Comparison of ENCODE assay signal across 28 cellular contexts in genomic region chr18:273525-273924, GRCh38. TPM values are rescaled to one million over a fixed set of nuclear protein-coding genes. Genes with fewer than 3 reads are reported as not detected.
DNase-seq lines count a peak whose midpoint lies in the region; ATAC-seq, FAIRE-seq and TF ChIP-seq lines count a peak whose summit lies in the region.
"Had no signal": no experiment of that assay in that cellular context is flagged by ENCODE, and none has a peak within 500 bp of the region (broad histone marks: within the 10 kb centered on the region; RNA-seq: fewer than 3 reads in every experiment).

No MANE protein-coding gene starts in this region.

- H3K36me3 ChIP-seq in HepG2 (replicated peaks in 1 of 2; ENCODE audit: control insufficient read depth in 1 of 2, insufficient read depth in 2 of 2, low read length in 2 of 2), result no peaks in the 10 kb centered on the region
- no peaks in the 10 kb centered on the region for H3K36me3 ChIP-seq in right lobe of liver
- H3K36me3 ChIP-seq in K562 (ENCODE audit: control insufficient read depth, insufficient read depth, low read length), result no peaks in the 10 kb centered on the region
- no peaks in the 10 kb centered on the region for H3K36me3 ChIP-seq in psoas muscle (ENCODE audit: insufficient read depth in 1 of 2, low read depth in 1 of 2)
- H3K36me3 ChIP-seq: BLaER1 had no signal

- in situ Hi-C loops in HepG2 (cut with HindIII; ENCODE audit: extremely low pct_ligation_motif_present, low pct_unique_long_range_greater_than_20kb), result loop anchor here (10.0 kb wide), 1 partner anchor 341 kb away; no protein-coding TSS in a partner anchor
- in situ Hi-C loops in K562 (cut with MboI), result no loop called here

- no peak for TF ChIP-seq CTCF in HepG2 (CRISPR knock-in tag; IDR thresholded peaks at IDR 0.05)
- TF ChIP-seq CTCF in right lobe of liver (IDR thresholded peaks at IDR 0.05), result no peak
- TF ChIP-seq CTCF in K562 (IDR thresholded peaks at IDR 0.05 in 2 of 3, conservative IDR thresholded peaks at IDR 0.05 in 1 of 3; ENCODE audit: insufficient read depth in 2 of 3, low read depth in 1 of 3, low read length in 3 of 3), result no peak
- TF ChIP-seq CTCF in psoas muscle (IDR thresholded peaks at IDR 0.05), result no peak

- ATAC-seq in activated T-cell treated with anti-CD3 and anti-CD28 coated beads, Interleukin-2, amount 50 U/mL, for 72 hours (replicated peaks in 1 of 2), result no peak
- no peak for ATAC-seq in HepG2
- no peak for ATAC-seq in right lobe of liver
- ATAC-seq in K562, result no peak
- ATAC-seq in stimulated activated effector memory CD8-positive, alpha-beta T cell treated with anti-CD3 and anti-CD28 coated beads, Interleukin-12 subunit alpha, Interleukin-12 subunit beta, amount 100 ng/mL, for 72 hours, result no peak
- ATAC-seq in psoas muscle, result no peak
- ATAC-seq: A549, GM12878 had no signal

- no peaks in the 10 kb centered on the region; a peak in 1 of 5 replicates for H3K27me3 ChIP-seq in HepG2 (ENCODE audit: control insufficient read depth in 1 of 2, insufficient read depth in 2 of 2, low read length in 2 of 2)
- H3K27me3 ChIP-seq in right lobe of liver, result no peaks in the 10 kb centered on the region
- H3K27me3 ChIP-seq in K562 (ENCODE audit: control insufficient read depth in 2 of 2, insufficient read depth in 2 of 2, low read length in 2 of 2), result 0 out of 5 replicates have a peak, but pooled peaks cover 0 to under 1% of the 10 kb centered on the region in 2 experiments
- no peaks in the 10 kb centered on the region for H3K27me3 ChIP-seq in psoas muscle (ENCODE audit: insufficient read depth in 3 of 3, low read length in 2 of 3)
- H3K27me3 ChIP-seq: BLaER1 had no signal

- H3K4me2 ChIP-seq in HepG2 (ENCODE audit: low read depth, low read length) (no peak overlapping the region), K562 (ENCODE audit: insufficient read depth, low read length) (no peak overlapping the region)
- H3K4me2 ChIP-seq: A549, BLaER1 had no signal

- FAIRE-seq in HepG2 (lab: Jason Lieb, UNC) (no peak), K562 (lab: Jason Lieb, UNC) (no peak)
- FAIRE-seq: A549, GM12878, GM12892, GM18507 had no signal

- H4K20me1 ChIP-seq in HepG2 (ENCODE audit: insufficient read depth, low read length) (no peaks in the 10 kb centered on the region), K562 (replicated peaks; ENCODE audit: control insufficient read depth, insufficient read depth, low read length) (no peaks in the 10 kb centered on the region)
- H4K20me1 ChIP-seq: BLaER1 had no signal

- peaks cover 16% of the 10 kb centered on the region for H3K4me1 Mint-ChIP-seq in activated T-cell treated with anti-CD3 and anti-CD28 coated beads, Interleukin-2, amount 50 U/mL, for 72 hours (ENCODE audit: low read depth)
- peaks cover 5% of the 10 kb centered on the region for H3K4me1 Mint-ChIP-seq in stimulated activated effector memory CD8-positive, alpha-beta T cell treated with anti-CD3 and anti-CD28 coated beads, Interleukin-12 subunit alpha, Interleukin-12 subunit beta, amount 100 ng/mL, for 72 hours

- BruUV-seq in HepG2 (replicated peaks; lab: Mats Ljungman, UMichigan) (no TSS peak), K562 (replicated peaks; lab: Mats Ljungman, UMichigan) (no TSS peak)

- H3K4me1 ChIP-seq in HepG2 (ENCODE audit: insufficient read depth, low read length) (peaks cover 17% of the 10 kb centered on the region), right lobe of liver (peaks cover 0 to 9% (median 0%) of the 10 kb centered on the region in 4 donors), K562 (replicated peaks in 1 of 2; ENCODE audit: control insufficient read depth in 2 of 2, insufficient read depth in 2 of 2, low read length in 2 of 2) (peaks cover 10 to 28% of the 10 kb centered on the region in 2 experiments), psoas muscle (peaks cover 11% of the 10 kb centered on the region)
- H3K4me1 ChIP-seq: A549 had no signal

- H3K9ac ChIP-seq in HepG2 (ENCODE audit: insufficient read depth, low read depth, low read length), result no peak overlapping the region
- H3K9ac ChIP-seq in K562 (ENCODE audit: insufficient read depth in 1 of 2, low read depth in 2 of 2, low read length in 2 of 2), result peak overlapping the region in 1 of 2 experiments; percentile 31; a peak in 1 of 4 replicates
- H3K9ac ChIP-seq: BLaER1 had no signal

- no peak overlapping the region for H3K4me3 Mint-ChIP-seq in activated T-cell treated with anti-CD3 and anti-CD28 coated beads, Interleukin-2, amount 50 U/mL, for 72 hours
- H3K4me3 Mint-ChIP-seq in stimulated activated effector memory CD8-positive, alpha-beta T cell treated with anti-CD3 and anti-CD28 coated beads, Interleukin-12 subunit alpha, Interleukin-12 subunit beta, amount 100 ng/mL, for 72 hours, result no peak overlapping the region
- H3K4me3 Mint-ChIP-seq: B cell; CD14-positive monocyte; CD4-positive, alpha-beta memory T cell; CD4-positive, CD25-positive, alpha-beta regulatory T cell; CD8-positive, alpha-beta memory T cell had no signal

- no peaks in the 10 kb centered on the region for H3K9me3 Mint-ChIP-seq in activated T-cell treated with anti-CD3 and anti-CD28 coated beads, Interleukin-2, amount 50 U/mL, for 72 hours
- no peaks in the 10 kb centered on the region for H3K9me3 Mint-ChIP-seq in stimulated activated effector memory CD8-positive, alpha-beta T cell treated with anti-CD3 and anti-CD28 coated beads, Interleukin-12 subunit alpha, Interleukin-12 subunit beta, amount 100 ng/mL, for 72 hours

- no peak for TF ChIP-seq RAD21 in HepG2 (CRISPR knock-in tag; IDR thresholded peaks at IDR 0.05)
- no peak for TF ChIP-seq RAD21 in K562 (CRISPR knock-in tag; conservative IDR thresholded peaks at IDR 0.05 in 1 of 2, IDR thresholded peaks at IDR 0.05 in 1 of 2)

- H3K9me3 ChIP-seq in HepG2 (ENCODE audit: low read length), result no peaks in the 10 kb centered on the region
- H3K9me3 ChIP-seq in right lobe of liver, result no peaks in the 10 kb centered on the region
- no peaks in the 10 kb centered on the region for H3K9me3 ChIP-seq in K562 (replicated peaks; ENCODE audit: control insufficient read depth, insufficient read depth, low read depth, low read length)
- H3K9me3 ChIP-seq in psoas muscle, result peaks cover 6% of the 10 kb centered on the region

- WGBS in HepG2 (ENCODE audit: low lambda C conversion rate), result 81% methylated on average over 3 of the region's 3 CpGs
- WGBS in right lobe of liver (ENCODE audit: insufficient coverage, low coverage, low lambda C conversion rate, missing lambda C conversion rate), result 100% methylated on average over 3 of the region's 3 CpGs
- 68% methylated on average over 3 of the region's 3 CpGs for WGBS in K562 (ENCODE audit: insufficient coverage, low coverage, missing lambda C conversion rate)
- 94 to 96% (median 96%) methylated on average over 3 of the region's 3 CpGs for WGBS in psoas muscle, 3 donors

- H3K36me3 Mint-ChIP-seq in activated T-cell treated with anti-CD3 and anti-CD28 coated beads, Interleukin-2, amount 50 U/mL, for 72 hours (ENCODE audit: insufficient read depth in 2 of 2), result peaks cover 0 to 2% of the 10 kb centered on the region in 2 donors
- H3K36me3 Mint-ChIP-seq in stimulated activated effector memory CD8-positive, alpha-beta T cell treated with anti-CD3 and anti-CD28 coated beads, Interleukin-12 subunit alpha, Interleukin-12 subunit beta, amount 100 ng/mL, for 72 hours, result no peaks in the 10 kb centered on the region
- H3K36me3 Mint-ChIP-seq: CD14-positive monocyte; CD4-positive, alpha-beta memory T cell; CD4-positive, CD25-positive, alpha-beta regulatory T cell had no signal

- H3K79me2 ChIP-seq in HepG2 (ENCODE audit: insufficient read depth, low read length) (peaks cover 5% of the 10 kb centered on the region), K562 (ENCODE audit: control insufficient read depth, insufficient read depth, low read length) (peaks cover 6% of the 10 kb centered on the region)

- no peak for DNase-seq in activated T-cell treated with anti-CD3 and anti-CD28 coated beads, Interleukin-2, amount 50 U/mL, for 72 hours
- no peak for DNase-seq in activated T-cell treated with anti-CD3 and anti-CD28 coated beads, Interleukin-2, amount 50 U/mL, for 48 hours
- DNase-seq in HepG2 (ENCODE audit: low spot score) (no peak), right lobe of liver (no peak), K562 (ENCODE audit: extremely low read depth in 1 of 4, low spot score in 3 of 4) (no peak), psoas muscle (no peak)
- DNase-seq in stimulated activated effector memory CD8-positive, alpha-beta T cell treated with anti-CD3 and anti-CD28 coated beads, Interleukin-12 subunit alpha, Interleukin-12 subunit beta, amount 100 ng/mL, for 72 hours (ENCODE audit: low spot score in 2 of 2), result no peak
- no peak for DNase-seq in stimulated activated CD4-positive, alpha-beta T cell treated with anti-CD3 and anti-CD28 coated beads, Interleukin-15, amount 100 ng/mL, for 24 hours
- DNase-seq: AML-193; C1 segment of cervical spinal cord; CD4-positive, alpha-beta memory T cell; CD4-positive, CD25-positive, alpha-beta regulatory T cell; CD8-positive, alpha-beta memory T cell; COR-L47; DMS 273 treated with DMSO at 0.1 percent for 48 hours; DMS153; DMS53; DND-41; EL; GDM1 had no signal

- peak overlapping the region; percentile 28 for H3K27ac Mint-ChIP-seq in activated T-cell treated with anti-CD3 and anti-CD28 coated beads, Interleukin-2, amount 50 U/mL, for 72 hours
- H3K27ac Mint-ChIP-seq in stimulated activated effector memory CD8-positive, alpha-beta T cell treated with anti-CD3 and anti-CD28 coated beads, Interleukin-12 subunit alpha, Interleukin-12 subunit beta, amount 100 ng/mL, for 72 hours, result peak overlapping the region; percentile 21
- H3K27ac Mint-ChIP-seq: B cell; CD14-positive monocyte; CD8-positive, alpha-beta memory T cell had no signal

- POLR2A ChIA-PET in HepG2 (lab: Yijun Ruan, JAX) (no interaction called here), K562 (lab: Yijun Ruan, JAX) (no interaction called here)

- TF ChIP-seq POLR2A in HepG2 (IDR thresholded peaks at IDR 0.05; ENCODE audit: insufficient read depth in 1 of 2, low read depth in 2 of 2, low read length in 2 of 2), result no peak
- no peak for TF ChIP-seq POLR2A in right lobe of liver (IDR thresholded peaks at IDR 0.05)
- TF ChIP-seq POLR2A in K562 (conservative IDR thresholded peaks at IDR 0.05), result no peak

- H3K27me3 Mint-ChIP-seq in activated T-cell treated with anti-CD3 and anti-CD28 coated beads, Interleukin-2, amount 50 U/mL, for 72 hours (ENCODE audit: low read depth), result no peaks in the 10 kb centered on the region
- H3K27me3 Mint-ChIP-seq: B cell; CD4-positive, CD25-positive, alpha-beta regulatory T cell had no signal

- CTCF ChIA-PET in HepG2 (lab: Yijun Ruan, JAX; ENCODE audit: low intra/inter-chr PET ratio, low total read pairs), result no interaction called here
- CTCF ChIA-PET in K562 (lab: Yijun Ruan, JAX; ENCODE audit: low intra/inter-chr PET ratio), result no interaction called here

- H3K9me1 ChIP-seq in K562 (ENCODE audit: control insufficient read depth, insufficient read depth, low read length), result no peaks in the 10 kb centered on the region

- no peak overlapping the region for H3K27ac ChIP-seq in HepG2 (ENCODE audit: extremely low read length, insufficient read depth, low read length)
- H3K27ac ChIP-seq in right lobe of liver, result no peak overlapping the region
- no peak overlapping the region for H3K27ac ChIP-seq in K562 (ENCODE audit: extremely low read depth, low read depth, low read length)
- H3K27ac ChIP-seq in psoas muscle, result no peak overlapping the region
- H3K27ac ChIP-seq: 22Rv1, A549, BLaER1 had no signal

- no peak for TF ChIP-seq EP300 in HepG2 (IDR thresholded peaks at IDR 0.05; ENCODE audit: low read depth in 2 of 2, low read length in 2 of 2)
- TF ChIP-seq EP300 in HepG2 (CRISPR knock-in tag; IDR thresholded peaks at IDR 0.05; ENCODE audit: borderline replicate concordance), result no peak
- TF ChIP-seq EP300 in K562 (IDR thresholded peaks at IDR 0.05; ENCODE audit: low read length), result no peak

- H3K4me3 ChIP-seq in HepG2 (replicated peaks in 1 of 3; ENCODE audit: insufficient read depth in 1 of 3, low read depth in 2 of 3, low read length in 3 of 3) (no peak overlapping the region), right lobe of liver (no peak overlapping the region), K562 (no peak overlapping the region), psoas muscle (no peak overlapping the region)
- H3K4me3 ChIP-seq: A549, BLaER1, GM12878 had no signal

- no peak overlapping the region for H2AFZ ChIP-seq in HepG2 (ENCODE audit: low read length)
- H2AFZ ChIP-seq in K562 (ENCODE audit: low read depth, low read length), result no peak overlapping the region

- intact Hi-C loops in HepG2 (cut with micrococcal nuclease; ENCODE audit: unreplicated experiment), result no loop called here
- intact Hi-C loops in right lobe of liver (cut with DNase I), result no loop called here
- intact Hi-C loops in K562 (cut with micrococcal nuclease), result no loop called here
- intact Hi-C loops in psoas muscle (cut with DNase I), result no loop called here

RNA-seq across cellular contexts. Expression of gene THOC1, which starts 5.7 kb away (rescaled TPM):
- 100 to 1,000 TPM in 1 of 2 donors, 10 to 100 TPM in 1; 76.6 to 111 TPM for total RNA-seq in activated T-cell treated with anti-CD3 and anti-CD28 coated beads, Interleukin-2, amount 50 U/mL, for 72 hours
- total RNA-seq in HepG2 (2016; rRNA removed; fragmentation: Illumina TruSeq; extraction: Trizol) (47.3 and 56.7 TPM in 2 replicates), right lobe of liver (10 to 100 TPM; 11.0 to 16.0 (median 12.6) TPM), K562 (2014; rRNA removed) (70.9 and 77.6 TPM in 2 replicates), K562 (2014; rRNA removed; fragmentation: Illumina TruSeq; extraction: Trizol) (136 and 149 TPM in 2 replicates), K562 (2015; rRNA removed; fragmentation: Illumina TruSeq; extraction: Trizol) (116 and 120 TPM in 2 replicates), K562 (2021) (66.3 and 71.1 TPM in 2 replicates), psoas muscle (10 to 100 TPM in 2 of 4 donors, 1 to 10 TPM in 2; 8.7 to 13.8 (median 11.0) TPM)
- 8.8 and 10.0 TPM in 2 replicates for total RNA-seq in HepG2 (2016; cell fraction: cytosol; rRNA removed; fragmentation: Illumina TruSeq; extraction: Trizol; ENCODE audit: low read depth)
- 49.8 and 55.5 TPM in 2 replicates for total RNA-seq in HepG2 (2016; cell fraction: insoluble cytoplasmic fraction; rRNA removed; fragmentation: Illumina TruSeq; extraction: Trizol)
- 11.3 and 14.1 TPM in 2 replicates for total RNA-seq in HepG2 (2016; cell fraction: membrane; rRNA removed; fragmentation: Illumina TruSeq; extraction: Trizol)
- 101 and 111 TPM in 2 replicates for total RNA-seq in HepG2 (2016; cell fraction: nucleus; rRNA removed; fragmentation: Illumina TruSeq; extraction: Trizol)
- polyA plus RNA-seq in HepG2 (2011; rRNA removed) (31.3 and 40.6 TPM in 2 replicates), K562 (2011; rRNA removed) (143 and 150 TPM in 2 replicates), K562 (2014; fragmentation: Illumina TruSeq; extraction: Trizol) (83.6 and 106 TPM in 2 replicates), K562 (2014; fragmentation: Nextera tagmentation; extraction: Ambion mirVana) (100 to 1,000 TPM in 1 of 2 experiments, 10 to 100 TPM in 1; 87.1 to 139 TPM), K562 (2014; rRNA removed) (88.4 and 107 TPM in 2 replicates), psoas muscle (10 to 100 TPM; 10.5 to 18.5 (median 11.8) TPM)
- polyA plus RNA-seq in HepG2 (2011; cell fraction: cytosol; rRNA removed), result 4.3 and 4.8 TPM in 2 replicates
- 53.5 and 72.0 TPM in 2 replicates for polyA plus RNA-seq in HepG2 (2011; cell fraction: nucleus; rRNA removed)
- 25.0 and 39.1 TPM in 2 replicates for polyA plus RNA-seq in HepG2 (2012)
- 2.8 and 3.2 TPM in 2 replicates for polyA plus RNA-seq in HepG2 (2016; cell fraction: cytosol; fragmentation: Illumina TruSeq; extraction: Trizol; ENCODE audit: low read depth)
- polyA plus RNA-seq in HepG2 (2016; cell fraction: insoluble cytoplasmic fraction; fragmentation: Illumina TruSeq; extraction: Trizol; ENCODE audit: low read depth), result 40.9 and 41.6 TPM in 2 replicates
- 4.7 and 5.3 TPM in 2 replicates for polyA plus RNA-seq in HepG2 (2016; cell fraction: membrane; fragmentation: Illumina TruSeq; extraction: Trizol; ENCODE audit: low read depth)
- polyA plus RNA-seq in HepG2 (2016; cell fraction: nucleus; fragmentation: Illumina TruSeq; extraction: Trizol; ENCODE audit: insufficient read depth, low read depth), result 124 and 144 TPM in 2 replicates
- polyA minus RNA-seq in HepG2 (2011; rRNA and poly(A)+ RNA removed; ENCODE audit: low replicate concordance), result 11.8 and 13.0 TPM in 2 replicates
- polyA minus RNA-seq in HepG2 (2011; cell fraction: cytosol; rRNA and poly(A)+ RNA removed), result 7.5 and 12.8 TPM in 2 replicates
- 215 and 222 TPM in 2 replicates for polyA minus RNA-seq in HepG2 (2011; cell fraction: nucleus; rRNA and poly(A)+ RNA removed)
- 140 and 675 TPM in 2 replicates for total RNA-seq in K562 (2011; cell fraction: chromatin; rRNA removed; ENCODE audit: low replicate concordance)
- 80.2 and 115 TPM in 2 replicates for total RNA-seq in K562 (2011; cell fraction: nucleolus; rRNA removed)
- 243 and 305 TPM in 2 replicates for total RNA-seq in K562 (2011; cell fraction: nucleoplasm; rRNA removed)
- polyA plus RNA-seq in K562 (2011; cell fraction: cytosol; rRNA removed), result 6.6 and 22.6 TPM in 2 replicates
- polyA plus RNA-seq in K562 (2011; cell fraction: nucleus; rRNA removed), result 110 and 238 TPM in 2 replicates
- 51.4 and 58.9 TPM in 2 replicates for polyA plus RNA-seq in K562 (2012)
- polyA minus RNA-seq in K562 (2011; rRNA and poly(A)+ RNA removed), result 168 and 237 TPM in 2 replicates
- 23.7 and 28.0 TPM in 2 replicates for polyA minus RNA-seq in K562 (2011; cell fraction: cytosol; rRNA and poly(A)+ RNA removed)
- polyA minus RNA-seq in K562 (2011; cell fraction: nucleus; rRNA and poly(A)+ RNA removed), result 139 and 282 TPM in 2 replicates
